8 cellular contexts compared by ENCODE assay signal in genomic region chr10:3780056-3780765, GRCh38. TPM values are rescaled to one million over a fixed set of nuclear protein-coding genes. Genes with fewer than 3 reads are reported as not detected.
A peak's percentile ranks its signal among the peaks of the same experiment; 100 is the strongest.
DNase-seq lines count a peak whose midpoint lies in the region; ATAC-seq and TF ChIP-seq lines count a peak whose summit lies in the region.

No MANE protein-coding gene starts in this region.

- H3K4me2 ChIP-seq in parathyroid adenoma (ENCODE audit: low read length) = peak overlapping the region; percentile 78

- H3K4me1 Mint-ChIP-seq in T-cell = peaks cover 70 to 81% (median 72%) of the 10 kb centered on the region in 3 donors

- CTCF ChIA-PET in T-cell (lab: Charles Lee) = no interaction called here

- no peak overlapping the region for H3K9ac ChIP-seq in parathyroid adenoma

- H3K36me3 Mint-ChIP-seq in T-cell = peaks cover 84% of the 10 kb centered on the region

- no peaks in the 10 kb centered on the region for H3K9me3 ChIP-seq in parathyroid adenoma (ENCODE audit: control insufficient read depth, low read length)

- no peaks in the 10 kb centered on the region for H3K27me3 ChIP-seq in parathyroid adenoma (ENCODE audit: control insufficient read depth, insufficient read depth, low read length)

- DNase-seq in Caki2 (ENCODE audit: low read depth) = peak; percentile 36
- peak in 1 of 34 experiments; percentile 19 for DNase-seq in T-cell
- no peak for DNase-seq in DMS114 treated with DMSO at 0.1 percent for 48 hours (lab: John Stamatoyannopoulos, UW; ENCODE audit: unreplicated experiment)
- DNase-seq in activated CD4-positive, alpha-beta T cell treated with anti-CD3 and anti-CD28 coated beads for 1 hour = no peak
- DNase-seq in NCI-H2196 (lab: John Stamatoyannopoulos, UW; ENCODE audit: unreplicated experiment) = no peak
- no peak for DNase-seq in hippocampal formation (lab: John Stamatoyannopoulos, UW)

- H3K4me3 ChIP-seq in parathyroid adenoma (ENCODE audit: low read depth, low read length) = no peak overlapping the region

- H3K27ac Mint-ChIP-seq in T-cell = peak overlapping the region; percentile 96 to 98

- in situ Hi-C loops in Caki2 (cut with HindIII; ENCODE audit: low pct_unique_long_range_greater_than_20kb, low sequenced_read_pairs) = no loop called here

- peaks cover 4% of the 10 kb centered on the region for H3K79me2 ChIP-seq in parathyroid adenoma

- H3K9me3 Mint-ChIP-seq in T-cell = no peaks in the 10 kb centered on the region

- ATAC-seq in T-cell (replicated peaks in 1 of 4) (no peak), esophagus mucosa (peak; percentile 3)

- H3K27ac ChIP-seq in parathyroid adenoma = no peak overlapping the region

- no peaks in the 10 kb centered on the region for H3K36me3 ChIP-seq in parathyroid adenoma (ENCODE audit: control insufficient read depth, insufficient read depth, low read length)

- H2AFZ ChIP-seq in parathyroid adenoma = no peak overlapping the region

- no peaks in the 10 kb centered on the region for H3K27me3 Mint-ChIP-seq in T-cell

- POLR2A ChIA-PET in T-cell (lab: Charles Lee) = interaction anchor here in 1 of 2 donors (0.6 to 2.0 kb wide), 3 partner anchors 17 to 160 kb away, joined by 3 to 8 read pairs (median 4); no protein-coding TSS in a partner anchor

- TF ChIP-seq CTCF in parathyroid adenoma (IDR thresholded peaks at IDR 0.05) = no peak

- H3K4me1 ChIP-seq in parathyroid adenoma = no peaks in the 10 kb centered on the region

- peak overlapping the region; percentile 95 to 100 (median 98) for H3K4me3 Mint-ChIP-seq in T-cell

RNA-seq across cellular contexts. Expression of gene KLF6, which starts 4.8 kb away (rescaled TPM):
- total RNA-seq in Caki2 (2014; rRNA removed; shearing (Covaris generic); ENCODE audit: low replicate concordance) = 36.8 and 40.2 TPM in 2 replicates
- total RNA-seq in T-cell (1,000 to 10,000 TPM in 1 of 5 donors, 100 to 1,000 TPM in 4; 285 to 1,180 (median 400) TPM), esophagus mucosa (98.5 TPM)
